Comparison of ENCODE assay signal across 8 cellular contexts in the genomic region with DNA sequence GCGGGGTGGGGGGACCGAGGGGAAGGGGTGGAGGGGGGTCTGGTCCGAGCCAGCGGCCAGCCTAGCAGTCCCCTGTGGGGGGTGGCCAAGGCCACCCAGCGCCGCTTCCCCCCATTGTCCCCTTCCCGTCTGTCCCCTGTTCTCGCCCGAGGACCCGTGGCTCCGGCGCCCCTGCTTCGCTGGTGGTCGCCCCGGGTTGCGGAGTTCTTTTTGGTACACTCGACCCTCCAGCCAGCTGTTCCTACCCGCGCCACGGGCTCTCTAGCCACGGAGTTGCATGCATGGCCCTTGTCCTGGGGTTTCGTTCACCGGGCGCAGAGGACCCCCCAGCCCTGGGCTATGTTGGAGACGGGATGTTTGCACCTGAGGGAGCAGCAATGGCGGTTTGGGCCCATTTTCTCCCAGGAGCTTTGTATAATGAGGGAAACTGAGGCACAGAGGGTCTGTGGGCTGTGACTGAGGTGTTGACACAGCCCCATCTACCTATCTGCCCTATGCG. TPM values are rescaled to one million over a fixed set of nuclear protein-coding genes. Genes with fewer than 3 reads are reported as not detected.
A peak's percentile ranks its signal among the peaks of the same experiment; 100 is the strongest.
DNase-seq lines count a peak whose midpoint lies in the region; ATAC-seq and TF ChIP-seq lines count a peak whose summit lies in the region.

No MANE protein-coding gene starts in this region.

- H3K9me3 Mint-ChIP-seq in T-helper 1 cell treated with Interleukin-12 subunit alpha and Interleukin-12 subunit beta and Interleukin-4 antibody, amounts not matched to agents 30 μg/mL and 1 μg/mL, for 36 hours: no peaks in the 10 kb centered on the region
- no peaks in the 10 kb centered on the region for H3K9me3 Mint-ChIP-seq in endothelial cell (ENCODE audit: unreplicated experiment)
- no peaks in the 10 kb centered on the region for H3K9me3 Mint-ChIP-seq in naive thymus-derived CD4-positive, alpha-beta T cell

- H3K9me3 ChIP-seq in naive thymus-derived CD4-positive, alpha-beta T cell (ENCODE audit: control insufficient read depth in 2 of 3, low read length in 3 of 3): no peaks in the 10 kb centered on the region

- H3K4me1 ChIP-seq in naive thymus-derived CD4-positive, alpha-beta T cell (ENCODE audit: control insufficient read depth in 2 of 2, insufficient read depth in 2 of 2, low read length in 2 of 2): peaks cover 32 to 33% of the 10 kb centered on the region in 2 donors

- peaks cover 14 to 29% (median 16%) of the 10 kb centered on the region in 3 experiments for H3K36me3 ChIP-seq in naive thymus-derived CD4-positive, alpha-beta T cell (ENCODE audit: control insufficient read depth in 2 of 3, insufficient read depth in 3 of 3, low read length in 3 of 3)

- peak overlapping the region; percentile 97 for H3K27ac ChIP-seq in naive thymus-derived CD4-positive, alpha-beta T cell (ENCODE audit: low read depth, low read length)

- no peaks in the 10 kb centered on the region for H3K27me3 Mint-ChIP-seq in T-helper 1 cell treated with Interleukin-12 subunit alpha and Interleukin-12 subunit beta and Interleukin-4 antibody, amounts not matched to agents 30 μg/mL and 1 μg/mL, for 36 hours (ENCODE audit: low read depth)
- peaks cover 14% of the 10 kb centered on the region for H3K27me3 Mint-ChIP-seq in endothelial cell (ENCODE audit: unreplicated experiment)
- H3K27me3 Mint-ChIP-seq in naive thymus-derived CD4-positive, alpha-beta T cell: no peaks in the 10 kb centered on the region

- H3K27me3 ChIP-seq in naive thymus-derived CD4-positive, alpha-beta T cell (ENCODE audit: control insufficient read depth in 2 of 2, insufficient read depth in 2 of 2, low read length in 2 of 2): no peaks in the 10 kb centered on the region

- H3K4me3 ChIP-seq in naive thymus-derived CD4-positive, alpha-beta T cell (ENCODE audit: low read length): peak overlapping the region; percentile 65

- POLR2A ChIA-PET in naive thymus-derived CD4-positive, alpha-beta T cell (lab: Charles Lee): interaction anchor here (0.5 to 3.8 kb wide), 3 partner anchors 50 to 397 kb away, joined by 4 to 37 read pairs (median 5); partner anchors contain the start of gene SIDT2

- peaks cover 40% of the 10 kb centered on the region for H3K4me1 Mint-ChIP-seq in T-helper 1 cell treated with Interleukin-12 subunit alpha and Interleukin-12 subunit beta and Interleukin-4 antibody, amounts not matched to agents 30 μg/mL and 1 μg/mL, for 36 hours (ENCODE audit: low read depth)
- H3K4me1 Mint-ChIP-seq in endothelial cell (ENCODE audit: unreplicated experiment): peaks cover 26% of the 10 kb centered on the region
- H3K4me1 Mint-ChIP-seq in naive thymus-derived CD4-positive, alpha-beta T cell: peaks cover 39 to 50% (median 47%) of the 10 kb centered on the region in 7 donors

- peak overlapping the region; percentile 80 for H3K4me3 Mint-ChIP-seq in T-helper 1 cell treated with Interleukin-12 subunit alpha and Interleukin-12 subunit beta and Interleukin-4 antibody, amounts not matched to agents 30 μg/mL and 1 μg/mL, for 36 hours
- H3K4me3 Mint-ChIP-seq in endothelial cell (ENCODE audit: unreplicated experiment): peak overlapping the region; percentile 95
- H3K4me3 Mint-ChIP-seq in naive thymus-derived CD4-positive, alpha-beta T cell: peak overlapping the region; percentile 80 to 91 (median 86)

- H3K27ac Mint-ChIP-seq in T-helper 1 cell treated with Interleukin-12 subunit alpha and Interleukin-12 subunit beta and Interleukin-4 antibody, amounts not matched to agents 30 μg/mL and 1 μg/mL, for 36 hours: peak overlapping the region; percentile 75
- peak overlapping the region; percentile 79 for H3K27ac Mint-ChIP-seq in endothelial cell (ENCODE audit: unreplicated experiment)
- H3K27ac Mint-ChIP-seq in naive thymus-derived CD4-positive, alpha-beta T cell: peak overlapping the region; percentile 84 to 96 (median 89)

- no peak for TF ChIP-seq CTCF in endothelial cell (IDR thresholded peaks at IDR 0.05; ENCODE audit: unreplicated experiment)

- CTCF ChIA-PET in naive thymus-derived CD4-positive, alpha-beta T cell (lab: Charles Lee): no interaction called here

- peak; percentile 47 for ATAC-seq in SK-N-SH treated with all-trans-retinoic acid at 6 μM for 48 hours
- ATAC-seq in naive thymus-derived CD4-positive, alpha-beta T cell: no peak
- ATAC-seq in HG02938 (IDR thresholded peaks at IDR 0.05; ENCODE audit: unreplicated experiment): no peak
- no peak for ATAC-seq in GM19467 (IDR thresholded peaks at IDR 0.05; ENCODE audit: unreplicated experiment)

- no peak for DNase-seq in T-helper 1 cell
- peak; percentile 40 for DNase-seq in endothelial cell (ENCODE audit: low spot score)
- peak in 1 of 9 donors; percentile 39 for DNase-seq in naive thymus-derived CD4-positive, alpha-beta T cell
- DNase-seq in mesenteric fat pad (ENCODE audit: low spot score): no peak

- H3K36me3 Mint-ChIP-seq in T-helper 1 cell treated with Interleukin-12 subunit alpha and Interleukin-12 subunit beta and Interleukin-4 antibody, amounts not matched to agents 30 μg/mL and 1 μg/mL, for 36 hours (ENCODE audit: low read depth): peaks cover 22% of the 10 kb centered on the region
- peaks cover 13% of the 10 kb centered on the region for H3K36me3 Mint-ChIP-seq in endothelial cell (ENCODE audit: low read depth, unreplicated experiment)
- H3K36me3 Mint-ChIP-seq in naive thymus-derived CD4-positive, alpha-beta T cell: peaks cover 3 to 26% (median 19%) of the 10 kb centered on the region in 5 donors

- intact Hi-C loops in naive thymus-derived CD4-positive, alpha-beta T cell (cut with micrococcal nuclease): loop anchor here (1.0 to 5.0 kb wide), 8 partner anchors 55 to 1869 kb away; partner anchors contain the start of genes CEP164 (in 2 of the 2), PAFAH1B2 (in 2 of the 2), BUD13 (in 1 of the 2) and DPAGT1 (in 1 of the 2)

TF ChIP-seq in SK-N-SH treated with all-trans-retinoic acid at 6 μM for 48 hours, 23 proteins besides CTCF, POLR2A, EP300 and RAD21:
- TF ChIP-seq PPARA (CRISPR knock-in tag; IDR thresholded peaks at IDR 0.05; ENCODE audit: borderline replicate concordance): no peak

RNA-seq across cellular contexts. Expression of gene RNF214, which starts 0.5 kb away (rescaled TPM):
- 37.1 TPM for total RNA-seq in endothelial cell (ENCODE audit: unreplicated experiment)
- total RNA-seq in naive thymus-derived CD4-positive, alpha-beta T cell: 10 to 100 TPM; 16.6 to 36.0 (median 24.0) TPM
- 10 to 100 TPM in 1 of 2 donors, 1 to 10 TPM in 1; 9.7 to 10.2 TPM for polyA plus RNA-seq in naive thymus-derived CD4-positive, alpha-beta T cell
- 21.9 TPM for total RNA-seq in mesenteric fat pad

RNA-seq across cellular contexts. Expression of gene PCSK7, which starts 1.1 kb away (rescaled TPM):
- total RNA-seq in endothelial cell (ENCODE audit: unreplicated experiment) (93.6 TPM), mesenteric fat pad (68.1 TPM)
- 100 to 1,000 TPM; 196 to 319 (median 312) TPM for total RNA-seq in naive thymus-derived CD4-positive, alpha-beta T cell
- 10 to 100 TPM; 45.4 to 71.4 TPM for polyA plus RNA-seq in naive thymus-derived CD4-positive, alpha-beta T cell

RNA-seq across cellular contexts. Expression of gene TAGLN, which starts 33.8 kb away (rescaled TPM):
- 25.4 TPM for total RNA-seq in endothelial cell (ENCODE audit: unreplicated experiment)
- total RNA-seq in naive thymus-derived CD4-positive, alpha-beta T cell: 10 to 100 TPM in 4 of 5 experiments, 1 to 10 TPM in 1; 6.4 to 28.0 (median 18.2) TPM
- polyA plus RNA-seq in naive thymus-derived CD4-positive, alpha-beta T cell: 1 to 10 TPM in 1 of 2 donors, under 1 TPM in 1; 0.32 to 1.0 TPM
- total RNA-seq in mesenteric fat pad: 923 TPM

RNA-seq across cellular contexts. Expression of gene SIDT2, which starts 54.4 kb away (rescaled TPM):
- total RNA-seq in endothelial cell (ENCODE audit: unreplicated experiment): 41.3 TPM
- 100 to 1,000 TPM in 2 of 5 experiments, 10 to 100 TPM in 3; 31.7 to 187 (median 60.5) TPM for total RNA-seq in naive thymus-derived CD4-positive, alpha-beta T cell
- polyA plus RNA-seq in naive thymus-derived CD4-positive, alpha-beta T cell: 1 to 10 TPM; 2.3 to 3.1 TPM
- 226 TPM for total RNA-seq in mesenteric fat pad

RNA-seq across cellular contexts. Expression of gene BACE1-AS, which starts 58.2 kb away (rescaled TPM):
- total RNA-seq in endothelial cell (ENCODE audit: unreplicated experiment): 10.2 TPM
- 10 to 100 TPM in 2 of 5 experiments, 1 to 10 TPM in 3; 4.2 to 13.2 (median 7.7) TPM for total RNA-seq in naive thymus-derived CD4-positive, alpha-beta T cell
- 1 to 10 TPM in 1 of 2 donors, under 1 TPM in 1; 0.82 to 1.5 TPM for polyA plus RNA-seq in naive thymus-derived CD4-positive, alpha-beta T cell
- 6.6 TPM for total RNA-seq in mesenteric fat pad

Comparison
In these comparisons a context has a peak if more than half of its experiments do, and no peak if none do; other contexts are left out.
1. RNA of gene TAGLN, which starts 33.8 kb away (total RNA-seq): 923 TPM in mesenteric fat pad (single experiment); 25.4 TPM in endothelial cell (single experiment) and 6.4 to 28.0 TPM in naive thymus-derived CD4-positive, alpha-beta T cell; every median in the first group is over 10 times any median in the second.
2. Peak in every context shown above with its lines, with median percentiles within 50 percentile points of each other: H3K27ac Mint-ChIP-seq and H3K4me3 Mint-ChIP-seq.